8 cellular contexts compared by ENCODE assay signal in genomic region chr19:984165-984967, GRCh38. TPM values are rescaled to one million over a fixed set of nuclear protein-coding genes. Genes with fewer than 3 reads are reported as not detected.
DNase-seq lines count a peak whose midpoint lies in the region; ATAC-seq and TF ChIP-seq lines count a peak whose summit lies in the region.

WDR18 (plus strand) TSS chr19:984345; CDS start chr19:984354, 9 bp downstream.

- peak within 1 kb of the TSS; percentile 95 for H3K27ac Mint-ChIP-seq in HFFc6

- H3K36me3 ChIP-seq in prostate gland: peaks cover 0 to 7% of the 10 kb centered on the region in 2 donors
- peaks cover 6% of the 10 kb centered on the region for H3K36me3 ChIP-seq in upper lobe of right lung

- intact Hi-C loops in left cardiac atrium (cut with DNase I): loop anchor here (5.0 to 10.0 kb wide), 2 partner anchors 130 to 217 kb away; partner anchors contain the start of genes CFD (in 1 of the 2) and ELANE (in 1 of the 2)
- intact Hi-C loops in prostate gland (cut with DNase I): loop anchor here (5.0 to 10.0 kb wide), 3 partner anchors 117 to 320 kb away; partner anchors contain the start of gene RNF126
- intact Hi-C loops in upper lobe of right lung (cut with DNase I): loop anchor here (5.0 to 10.0 kb wide), 2 partner anchors 62 to 220 kb away; no protein-coding TSS in a partner anchor

- peak; percentile 54 for TF ChIP-seq POLR2A in prostate gland (IDR thresholded peaks at IDR 0.05)

- no peaks in the 10 kb centered on the region for H3K9me3 Mint-ChIP-seq in HFFc6

- no peaks in the 10 kb centered on the region for H3K4me1 ChIP-seq in prostate gland (replicated peaks)
- H3K4me1 ChIP-seq in upper lobe of right lung: peaks cover 20% of the 10 kb centered on the region

- DNase-seq in GF-D8 (lab: John Stamatoyannopoulos, UW) (peak; percentile 69), HFFc6 (peak; percentile 75), NCI-H1417 (lab: John Stamatoyannopoulos, UW) (peak; percentile 97 to 98 (median 98)), T-helper 1 cell (peak; percentile 77 to 90 (median 84)), amniotic epithelial cell (ENCODE audit: low read depth) (peak; percentile 74), left cardiac atrium (peak; percentile 96), prostate gland (ENCODE audit: low spot score) (peak; percentile 92), upper lobe of right lung (peak; percentile 97)

- H3K9me3 ChIP-seq in prostate gland: no peaks in the 10 kb centered on the region
- no peaks in the 10 kb centered on the region for H3K9me3 ChIP-seq in upper lobe of right lung

- H3K27ac ChIP-seq in prostate gland (peak within 1 kb of the TSS; percentile 79 to 88), upper lobe of right lung (peak within 1 kb of the TSS; percentile 90)

- no peaks in the 10 kb centered on the region for H3K27me3 ChIP-seq in prostate gland (replicated peaks; ENCODE audit: insufficient read depth)
- H3K27me3 ChIP-seq in upper lobe of right lung: no peaks in the 10 kb centered on the region

- TF ChIP-seq CTCF in HFFc6 (IDR thresholded peaks at IDR 0.05) (peak; percentile 19; the same call in 1 of the 2 replicates), prostate gland (IDR thresholded peaks at IDR 0.05) (peak; percentile 12 to 71 (median 37)), upper lobe of right lung (IDR thresholded peaks at IDR 0.05) (peak; percentile 23)

- H3K4me3 Mint-ChIP-seq in HFFc6: peak within 1 kb of the TSS; percentile 95

- H3K4me3 ChIP-seq in prostate gland (peak within 1 kb of the TSS; percentile 92 to 93), upper lobe of right lung (peak within 1 kb of the TSS; percentile 96)

- H3K4me1 Mint-ChIP-seq in HFFc6 (ENCODE audit: low read depth): peaks cover 18% of the 10 kb centered on the region

- no peaks in the 10 kb centered on the region; the same call in 1 of the 2 replicates for H3K36me3 Mint-ChIP-seq in HFFc6 (ENCODE audit: low read depth)

- ATAC-seq in left cardiac atrium (peak; percentile 96 to 97), upper lobe of right lung (peak; percentile 94)

- peaks cover 16% of the 10 kb centered on the region for H3K27me3 Mint-ChIP-seq in HFFc6 (ENCODE audit: insufficient read depth)

- 0% methylated on average over 76 of the region's 78 CpGs for WGBS in prostate gland

RNA-seq across cellular contexts. Expression of gene WDR18, which starts in this region (rescaled TPM):
- total RNA-seq in HFFc6 (2021; fragmentation: NEBNext Ultra II Directional; extraction: Animal tissue kit (Norgen Biotek cat#: 25700)): 10 to 100 TPM; 47.5 to 55.8 (median 51.3) TPM
- total RNA-seq in left cardiac atrium (10 to 100 TPM; 16.2 to 17.2 TPM), prostate gland (10 to 100 TPM; 35.0 to 94.8 TPM), upper lobe of right lung (21.9 TPM)

Comparison
In these comparisons a context has a peak if more than half of its experiments do, and no peak if none do; other contexts are left out.
1. Peak in every context shown above with its lines: DNase-seq, ATAC-seq, H3K4me3 ChIP-seq and H3K27ac ChIP-seq.